ENCODE assay signal across 1 cellular context in the genomic region with DNA sequence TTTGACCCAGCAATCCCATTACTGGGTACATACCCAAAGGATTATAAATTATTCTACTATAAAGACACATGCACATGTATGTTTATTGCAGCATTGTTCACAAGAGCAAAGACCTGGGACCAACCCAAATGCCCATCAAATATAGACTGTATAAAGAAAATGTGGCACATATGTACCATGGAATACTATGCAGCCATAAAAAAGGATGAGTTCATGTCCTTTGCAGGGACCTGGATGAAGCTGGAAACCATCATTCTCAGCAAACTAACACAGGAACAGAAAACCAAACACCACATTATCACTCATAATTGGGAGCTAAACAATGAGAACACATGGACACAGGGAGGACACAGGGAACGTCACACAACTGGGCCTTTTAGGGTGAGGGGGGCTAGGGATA.
A peak's percentile ranks its signal among the peaks of the same experiment; 100 is the strongest.
TF ChIP-seq lines count a peak whose summit lies in the region.

No MANE protein-coding gene starts in this region.

TF ChIP-seq in K562, 482 proteins besides CTCF, POLR2A, EP300 and RAD21 (continued from another document):
- TF ChIP-seq RBM25 (IDR thresholded peaks at IDR 0.05; ENCODE audit: low read depth, low read length, severe bottlenecking): peak; percentile 5
